Comparison of ENCODE assay signal across 6 cellular contexts in genomic region chr21:41714299-41714865, GRCh38. TPM values are rescaled to one million over a fixed set of nuclear protein-coding genes. Genes with fewer than 3 reads are reported as not detected.
"Had no signal": no experiment of that assay in that cellular context is flagged by ENCODE, and none has a peak within 500 bp of the region (broad histone marks: within the 10 kb centered on the region; RNA-seq: fewer than 3 reads in every experiment).

No MANE protein-coding gene starts in this region.

RNA-seq across cellular contexts. Expression of gene RIPK4, which starts 52.5 kb away (rescaled TPM):
- total RNA-seq: activated CD4-positive, alpha-beta memory T cell treated with anti-CD3 and anti-CD28 coated beads, Interleukin-2, amount 10 ng/mL, durations not matched to agents 7 days and 5 days; activated CD8-positive, alpha-beta memory T cell treated with anti-CD3 and anti-CD28 coated beads, Interleukin-2, amount 10 ng/mL, durations not matched to agents 7 days and 5 days; LHCN-M2; SJCRH30; T-helper 1 cell treated with Interleukin-12 subunit alpha and Interleukin-12 subunit beta and Interleukin-4 antibody, amounts not matched to agents 30 ng/mL and 1 ng/mL, for 36 hours; T-helper 2 cell treated with Interferon-gamma antibody and Interleukin-4, amounts not matched to agents 100 ng/mL and 5 ng/mL, for 36 hours had no signal
